17 cellular contexts compared by ENCODE assay signal in genomic region chr5:53111139-53111538, GRCh38. TPM values are rescaled to one million over a fixed set of nuclear protein-coding genes. Genes with fewer than 3 reads are reported as not detected.
DNase-seq lines count a peak whose midpoint lies in the region; ATAC-seq and TF ChIP-seq lines count a peak whose summit lies in the region.
"Had no signal": no experiment of that assay in that cellular context is flagged by ENCODE, and none has a peak within 500 bp of the region (broad histone marks: within the 10 kb centered on the region; RNA-seq: fewer than 3 reads in every experiment).

No MANE protein-coding gene starts in this region.

- H4K8ac ChIP-seq in H9 (replicated peaks; ENCODE audit: insufficient read length, low read depth, low read length) = no peak overlapping the region

- H3K9ac ChIP-seq in H9 (ENCODE audit: extremely low read depth, insufficient read length, low read length) = no peak overlapping the region

- H3K9me3 ChIP-seq in H9 (ENCODE audit: control insufficient read depth, low read depth, low read length) = no peaks in the 10 kb centered on the region
- H3K9me3 ChIP-seq: HAP-1, upper lobe of left lung had no signal

- H4K5ac ChIP-seq in H9 (ENCODE audit: insufficient read length, low read depth, low read length) = no peak overlapping the region

- H2AFZ ChIP-seq in H9 (ENCODE audit: low read length) = no peak overlapping the region

- H3K4me1 Mint-ChIP-seq in activated CD4-positive, alpha-beta T cell treated with anti-CD3 and anti-CD28 coated beads, Interleukin-2, amount 10 ng/mL, durations not matched to agents 7 days and 5 days = peaks cover 32% of the 10 kb centered on the region
- peaks cover 20% of the 10 kb centered on the region for H3K4me1 Mint-ChIP-seq in activated CD4-positive, alpha-beta T cell treated with anti-CD3 and anti-CD28 coated beads, Interleukin-2, amount 10 ng/mL, durations not matched to agents 24 days and 14 days
- H3K4me1 Mint-ChIP-seq in H9 = peaks cover 17% of the 10 kb centered on the region in 2 experiments
- H3K4me1 Mint-ChIP-seq in activated naive CD8-positive, alpha-beta T cell treated with anti-CD3 and anti-CD28 coated beads, Interleukin-2, amount 10 ng/mL, durations not matched to agents 7 days and 5 days = peaks cover 23% of the 10 kb centered on the region
- peaks cover 18 to 47% (median 33%) of the 10 kb centered on the region in 4 donors for H3K4me1 Mint-ChIP-seq in naive thymus-derived CD8-positive, alpha-beta T cell

- no peak overlapping the region for H2AK5ac ChIP-seq in H9 (ENCODE audit: insufficient read length, low read length)

- H3T11ph ChIP-seq in H9 (ENCODE audit: low read length) = no peak overlapping the region

- H3K27ac Mint-ChIP-seq in activated CD4-positive, alpha-beta T cell treated with anti-CD3 and anti-CD28 coated beads, Interleukin-2, amount 10 ng/mL, durations not matched to agents 7 days and 5 days = no peak overlapping the region
- H3K27ac Mint-ChIP-seq in activated CD4-positive, alpha-beta T cell treated with anti-CD3 and anti-CD28 coated beads, Interleukin-2, amount 10 ng/mL, durations not matched to agents 24 days and 14 days = no peak overlapping the region
- H3K27ac Mint-ChIP-seq in H9 = no peak overlapping the region
- no peak overlapping the region for H3K27ac Mint-ChIP-seq in activated naive CD8-positive, alpha-beta T cell treated with anti-CD3 and anti-CD28 coated beads, Interleukin-2, amount 10 ng/mL, durations not matched to agents 7 days and 5 days
- peak overlapping the region in 4 of 10 donors; percentile 9 to 97 (median 63) for H3K27ac Mint-ChIP-seq in naive thymus-derived CD8-positive, alpha-beta T cell

- H4K20me1 ChIP-seq in H9 (ENCODE audit: control insufficient read depth, insufficient read depth, insufficient read length) = no peaks in the 10 kb centered on the region

- H3K79me2 ChIP-seq in H9 (ENCODE audit: insufficient read depth, low read length) = no peaks in the 10 kb centered on the region

- no peak for DNase-seq in activated CD4-positive, alpha-beta T cell treated with anti-CD3 and anti-CD28 coated beads, Interleukin-2, amount 10 ng/mL, durations not matched to agents 7 days and 5 days
- no peak for DNase-seq in activated CD4-positive, alpha-beta T cell treated with anti-CD3 and anti-CD28 coated beads, Interleukin-2, amount 10 ng/mL, durations not matched to agents 24 days and 14 days
- no peak for DNase-seq in H9
- DNase-seq in activated naive CD8-positive, alpha-beta T cell treated with anti-CD3 and anti-CD28 coated beads, Interleukin-2, amount 10 ng/mL, durations not matched to agents 7 days and 5 days = no peak
- DNase-seq in naive thymus-derived CD8-positive, alpha-beta T cell = no peak
- no peak for DNase-seq in NCI-H2107 treated with DMSO at 0.1 percent for 48 hours (lab: John Stamatoyannopoulos, UW; ENCODE audit: unreplicated experiment)
- DNase-seq in stimulated activated CD4-positive, alpha-beta T cell treated with anti-CD3 and anti-CD28 coated beads, Interleukin-2, amount 100 ng/mL, for 24 hours = no peak
- no peak for DNase-seq in DMS53 (lab: John Stamatoyannopoulos, UW)
- DNase-seq: activated CD4-positive, alpha-beta T cell treated with anti-CD3 and anti-CD28 coated beads for 1 hour; amniotic stem cell; NCI-H1694; NCI-H446 treated with DMSO at 0.1 percent for 48 hours; Right ventricle myocardium superior; stimulated activated naive CD4-positive, alpha-beta T cell treated with Interleukin-2 at 50 U/mL for 16 hours; upper lobe of left lung had no signal

- peaks cover 13% of the 10 kb centered on the region for H3K23me2 ChIP-seq in H9 (ENCODE audit: insufficient read length, low read depth, low read length, poor library complexity, severe bottlenecking)

- H2BK120ac ChIP-seq in H9 (ENCODE audit: low read depth, low read length, poor library complexity, severe bottlenecking) = no peak overlapping the region

- H2BK15ac ChIP-seq in H9 (ENCODE audit: low read depth, low read length) = no peak overlapping the region

- no peak overlapping the region for H3K56ac ChIP-seq in H9 (ENCODE audit: insufficient read length, low read depth, low read length)

- H3K9me3 Mint-ChIP-seq in activated CD4-positive, alpha-beta T cell treated with anti-CD3 and anti-CD28 coated beads, Interleukin-2, amount 10 ng/mL, durations not matched to agents 7 days and 5 days = no peaks in the 10 kb centered on the region
- no peaks in the 10 kb centered on the region for H3K9me3 Mint-ChIP-seq in activated CD4-positive, alpha-beta T cell treated with anti-CD3 and anti-CD28 coated beads, Interleukin-2, amount 10 ng/mL, durations not matched to agents 24 days and 14 days
- H3K9me3 Mint-ChIP-seq in H9 = no peaks in the 10 kb centered on the region; a peak in 1 of 5 replicates
- H3K9me3 Mint-ChIP-seq in activated naive CD8-positive, alpha-beta T cell treated with anti-CD3 and anti-CD28 coated beads, Interleukin-2, amount 10 ng/mL, durations not matched to agents 7 days and 5 days = no peaks in the 10 kb centered on the region
- H3K9me3 Mint-ChIP-seq in naive thymus-derived CD8-positive, alpha-beta T cell = no peaks in the 10 kb centered on the region
- H3K9me3 Mint-ChIP-seq: central memory CD8-positive, alpha-beta T cell had no signal

- H3K27ac ChIP-seq in H9 (ENCODE audit: insufficient read length, low read depth, low read length) = no peak overlapping the region

- H2BK5ac ChIP-seq in H9 (ENCODE audit: insufficient read length, low read length) = no peak overlapping the region

- H3K79me1 ChIP-seq in H9 (ENCODE audit: insufficient read depth, low read depth, low read length, poor library complexity, severe bottlenecking) = no peaks in the 10 kb centered on the region

- H3K4ac ChIP-seq in H9 (ENCODE audit: low read depth, low read length) = no peak overlapping the region

- no peaks in the 10 kb centered on the region; the same call in 1 of the 2 replicates for H3K27me3 ChIP-seq in H9 (ENCODE audit: insufficient read depth, low read length)
- H3K27me3 ChIP-seq: upper lobe of left lung had no signal

- H3K18ac ChIP-seq in H9 (ENCODE audit: insufficient read length, low read depth, low read length) = no peak overlapping the region

- no peak overlapping the region for H3K14ac ChIP-seq in H9 (ENCODE audit: insufficient read depth, low read length)

- peak overlapping the region; percentile 14 for H2BK12ac ChIP-seq in H9 (ENCODE audit: insufficient read length, low read depth, low read length)

- peaks cover 17% of the 10 kb centered on the region for H3K36me3 Mint-ChIP-seq in activated CD4-positive, alpha-beta T cell treated with anti-CD3 and anti-CD28 coated beads, Interleukin-2, amount 10 ng/mL, durations not matched to agents 7 days and 5 days (ENCODE audit: low read depth)
- H3K36me3 Mint-ChIP-seq in activated CD4-positive, alpha-beta T cell treated with anti-CD3 and anti-CD28 coated beads, Interleukin-2, amount 10 ng/mL, durations not matched to agents 24 days and 14 days (ENCODE audit: low read depth) = peaks cover 12% of the 10 kb centered on the region
- H3K36me3 Mint-ChIP-seq in H9 (ENCODE audit: insufficient read depth in 1 of 3, low read depth in 3 of 3) = peaks cover 0 to 3% (median 0%) of the 10 kb centered on the region in 3 experiments; a peak in 1 of 7 replicates
- H3K36me3 Mint-ChIP-seq in activated naive CD8-positive, alpha-beta T cell treated with anti-CD3 and anti-CD28 coated beads, Interleukin-2, amount 10 ng/mL, durations not matched to agents 7 days and 5 days = peaks cover 12% of the 10 kb centered on the region
- peaks cover 0 to 12% (median 9%) of the 10 kb centered on the region in 3 donors for H3K36me3 Mint-ChIP-seq in naive thymus-derived CD8-positive, alpha-beta T cell

- H3K27me3 Mint-ChIP-seq in activated CD4-positive, alpha-beta T cell treated with anti-CD3 and anti-CD28 coated beads, Interleukin-2, amount 10 ng/mL, durations not matched to agents 7 days and 5 days = no peaks in the 10 kb centered on the region
- no peaks in the 10 kb centered on the region for H3K27me3 Mint-ChIP-seq in activated CD4-positive, alpha-beta T cell treated with anti-CD3 and anti-CD28 coated beads, Interleukin-2, amount 10 ng/mL, durations not matched to agents 24 days and 14 days
- no peaks in the 10 kb centered on the region for H3K27me3 Mint-ChIP-seq in H9 (ENCODE audit: low read depth)
- H3K27me3 Mint-ChIP-seq in activated naive CD8-positive, alpha-beta T cell treated with anti-CD3 and anti-CD28 coated beads, Interleukin-2, amount 10 ng/mL, durations not matched to agents 7 days and 5 days = no peaks in the 10 kb centered on the region
- no peaks in the 10 kb centered on the region for H3K27me3 Mint-ChIP-seq in naive thymus-derived CD8-positive, alpha-beta T cell
- H3K27me3 Mint-ChIP-seq: central memory CD8-positive, alpha-beta T cell had no signal

- no peak for ATAC-seq in activated naive CD8-positive, alpha-beta T cell treated with anti-CD3 and anti-CD28 coated beads, Interleukin-2, amount 10 ng/mL, durations not matched to agents 7 days and 5 days (ENCODE audit: low read depth)
- ATAC-seq in naive thymus-derived CD8-positive, alpha-beta T cell = no peak

- CTCF ChIA-PET in activated CD4-positive, alpha-beta T cell treated with anti-CD3 and anti-CD28 coated beads, Interleukin-2, amount 10 ng/mL, durations not matched to agents 7 days and 5 days (lab: Charles Lee) = no interaction called here

- intact Hi-C loops in activated CD4-positive, alpha-beta T cell treated with anti-CD3 and anti-CD28 coated beads, Interleukin-2, amount 10 ng/mL, durations not matched to agents 24 days and 14 days (cut with micrococcal nuclease) = no loop called here

- no peak overlapping the region for H2BK20ac ChIP-seq in H9 (ENCODE audit: low read depth, low read length, poor library complexity, severe bottlenecking)

- no peak for TF ChIP-seq CTCF in H9 (conservative IDR thresholded peaks at IDR 0.05)

- peak overlapping the region; percentile 96 for H3K4me3 Mint-ChIP-seq in activated CD4-positive, alpha-beta T cell treated with anti-CD3 and anti-CD28 coated beads, Interleukin-2, amount 10 ng/mL, durations not matched to agents 7 days and 5 days
- H3K4me3 Mint-ChIP-seq in activated CD4-positive, alpha-beta T cell treated with anti-CD3 and anti-CD28 coated beads, Interleukin-2, amount 10 ng/mL, durations not matched to agents 24 days and 14 days = no peak overlapping the region
- no peak overlapping the region for H3K4me3 Mint-ChIP-seq in H9
- H3K4me3 Mint-ChIP-seq in activated naive CD8-positive, alpha-beta T cell treated with anti-CD3 and anti-CD28 coated beads, Interleukin-2, amount 10 ng/mL, durations not matched to agents 7 days and 5 days = peak overlapping the region; percentile 28
- peak overlapping the region in 7 of 10 donors; percentile 94 to 98 (median 97) for H3K4me3 Mint-ChIP-seq in naive thymus-derived CD8-positive, alpha-beta T cell

- POLR2A ChIA-PET in activated CD4-positive, alpha-beta T cell treated with anti-CD3 and anti-CD28 coated beads, Interleukin-2, amount 10 ng/mL, durations not matched to agents 7 days and 5 days (lab: Charles Lee) = no interaction called here
- POLR2A ChIA-PET in activated naive CD8-positive, alpha-beta T cell treated with anti-CD3 and anti-CD28 coated beads, Interleukin-2, amount 10 ng/mL, durations not matched to agents 7 days and 5 days (lab: Charles Lee) = no interaction called here
- POLR2A ChIA-PET in naive thymus-derived CD8-positive, alpha-beta T cell (lab: Charles Lee) = no interaction called here

- H3K4me1 ChIP-seq in H9 (ENCODE audit: insufficient read depth, low read length) = peaks cover 5% of the 10 kb centered on the region; the same call in 1 of the 2 replicates

- H3K4me2 ChIP-seq in H9 (ENCODE audit: insufficient read depth, insufficient read length, low read length) = no peak overlapping the region

- no peak overlapping the region for H3K23ac ChIP-seq in H9 (ENCODE audit: insufficient read length, low read depth, low read length)

- H4K91ac ChIP-seq in H9 (ENCODE audit: insufficient read length, low read depth, low read length) = no peak overlapping the region

- WGBS in H9 (ENCODE audit: extremely low coverage, insufficient read length, low lambda C conversion rate) = no CpG with 5 or more reads among the region's 1 CpG

RNA-seq across cellular contexts. Expression of gene MOCS2, which starts 1.6 kb away (rescaled TPM):
- 10 to 100 TPM; 24.3 to 25.0 TPM for total RNA-seq in activated CD4-positive, alpha-beta T cell treated with anti-CD3 and anti-CD28 coated beads, Interleukin-2, amount 10 ng/mL, durations not matched to agents 7 days and 5 days
- total RNA-seq in activated CD4-positive, alpha-beta T cell treated with anti-CD3 and anti-CD28 coated beads, Interleukin-2, amount 10 ng/mL, durations not matched to agents 24 days and 14 days = 16.5 and 18.4 TPM in 2 replicates
- total RNA-seq in H9 (2021) = 23.6 and 24.8 TPM in 2 replicates
- 10 to 100 TPM; 23.1 to 26.0 TPM for total RNA-seq in activated naive CD8-positive, alpha-beta T cell treated with anti-CD3 and anti-CD28 coated beads, Interleukin-2, amount 10 ng/mL, durations not matched to agents 7 days and 5 days
- total RNA-seq in naive thymus-derived CD8-positive, alpha-beta T cell = 10 to 100 TPM; 27.6 to 28.0 TPM
- polyA plus RNA-seq in naive thymus-derived CD8-positive, alpha-beta T cell = 10 to 100 TPM; 39.0 to 44.4 (median 42.9) TPM

Comparison
In these comparisons a context has a peak if more than half of its experiments do, and no peak if none do; other contexts are left out.
1. H3K4me3 Mint-ChIP-seq: peak in activated CD4-positive, alpha-beta T cell treated with anti-CD3 and anti-CD28 coated beads, Interleukin-2, amount 10 ng/mL, durations not matched to agents 7 days and 5 days (single experiment), activated naive CD8-positive, alpha-beta T cell treated with anti-CD3 and anti-CD28 coated beads, Interleukin-2, amount 10 ng/mL, durations not matched to agents 7 days and 5 days (single experiment) and naive thymus-derived CD8-positive, alpha-beta T cell (7 of 10); none in activated CD4-positive, alpha-beta T cell treated with anti-CD3 and anti-CD28 coated beads, Interleukin-2, amount 10 ng/mL, durations not matched to agents 24 days and 14 days (single experiment) and H9 (0 of 2).